35 cellular contexts compared by ENCODE assay signal in genomic region chr4:185088899-185089298, GRCh38.
"Had no signal": no experiment of that assay in that cellular context is flagged by ENCODE, and none has a peak within 500 bp of the region (broad histone marks: within the 10 kb centered on the region; RNA-seq: fewer than 3 reads in every experiment).

No MANE protein-coding gene starts in this region.

- H3K27ac ChIP-seq: adrenal gland, body of pancreas, esophagus muscularis mucosa, gastroesophageal sphincter, WERI-Rb-1 had no signal

- H3K36me3 Mint-ChIP-seq: activated CD8-positive, alpha-beta memory T cell treated with anti-CD3 and anti-CD28 coated beads, Interleukin-2, amount 10 ng/mL, durations not matched to agents 7 days and 5 days; activated naive CD4-positive, alpha-beta T cell treated with anti-CD3 and anti-CD28 coated beads, Interleukin-2, amount 50 U/mL, for 24 hours; activated naive CD8-positive, alpha-beta T cell treated with anti-CD3 and anti-CD28 coated beads for 36 hours; T-cell had no signal

- FAIRE-seq: colon had no signal

- DNase-seq: activated B cell treated with CpG ODN at 0.5 μM for 24 hours; activated CD4-positive, alpha-beta T cell treated with anti-CD3 and anti-CD28 coated beads for 48 hours; activated CD4-positive, alpha-beta T cell treated with anti-CD3 and anti-CD28 coated beads, Interleukin-2, amount 50 U/mL, for 1 hour; activated CD4-positive, alpha-beta T cell treated with anti-CD3 and anti-CD28 coated beads, Interleukin-2, amount 50 U/mL, for 48 hours; activated CD8-positive, alpha-beta memory T cell treated with anti-CD3 and anti-CD28 coated beads, Interleukin-2, amount 10 ng/mL, durations not matched to agents 7 days and 5 days; activated CD8-positive, alpha-beta memory T cell treated with anti-CD3 and anti-CD28 coated beads, Interleukin-2, amount 50 U/mL, for 4 hours; activated CD8-positive, alpha-beta T cell treated with anti-CD3 and anti-CD28 coated beads, Interleukin-2, amount 10 ng/mL, durations not matched to agents 7 days and 5 days; activated effector memory CD4-positive, alpha-beta T cell treated with anti-CD3 and anti-CD28 coated beads, Interleukin-2, amount 50 U/mL, for 16 hours; activated naive CD4-positive, alpha-beta T cell treated with anti-CD3 and anti-CD28 coated beads for 36 hours; activated naive CD8-positive, alpha-beta T cell treated with anti-CD3 and anti-CD28 coated beads for 36 hours; activated naive CD8-positive, alpha-beta T cell treated with anti-CD3 and anti-CD28 coated beads, Interleukin-2, amount 50 U/mL, for 24 hours; activated T-cell treated with anti-CD3 and anti-CD28 coated beads, Interleukin-2, amount 50 U/mL, for 1 hour; activated T-cell treated with anti-CD3 and anti-CD28 coated beads, Interleukin-2, amount 50 U/mL, for 48 hours; adrenal gland; amygdala; aorta; body of pancreas; caudate nucleus; cortex of kidney; dermis blood vessel endothelial cell; effector CD4-positive, alpha-beta T cell; effector memory CD8-positive, alpha-beta T cell; erythroblast; foreskin melanocyte; T-cell; T1000; WERI-Rb-1 had no signal

- H3K9me3 ChIP-seq: adrenal gland, body of pancreas, esophagus muscularis mucosa, gastroesophageal sphincter had no signal

- H3K4me1 ChIP-seq: adrenal gland, body of pancreas, esophagus muscularis mucosa, gastroesophageal sphincter had no signal

- H3K27me3 ChIP-seq: adrenal gland, body of pancreas, esophagus muscularis mucosa, gastroesophageal sphincter had no signal

- H3K4me3 ChIP-seq: adrenal gland, body of pancreas, esophagus muscularis mucosa, gastroesophageal sphincter had no signal

- H3K36me3 ChIP-seq: adrenal gland, esophagus muscularis mucosa, gastroesophageal sphincter, WERI-Rb-1 had no signal

- H3K9me3 Mint-ChIP-seq: activated B cell treated with CpG ODN at 0.5 μM for 24 hours; activated naive CD4-positive, alpha-beta T cell treated with anti-CD3 and anti-CD28 coated beads for 36 hours; activated naive CD4-positive, alpha-beta T cell treated with anti-CD3 and anti-CD28 coated beads, Interleukin-2, amount 50 U/mL, for 24 hours; activated naive CD8-positive, alpha-beta T cell treated with anti-CD3 and anti-CD28 coated beads for 36 hours; activated naive CD8-positive, alpha-beta T cell treated with anti-CD3 and anti-CD28 coated beads, Interleukin-2, amount 50 U/mL, for 24 hours; activated T-helper 1 cell treated with anti-CD3 and anti-CD28 coated beads, Interleukin-12 subunit alpha, Interleukin-12 subunit beta, Interleukin-2, Interleukin-4 antibody, amounts not matched to agents 30 ng/mL and 10 ng/mL and 1 ng/mL, durations not matched to agents 14 hours and 24 hours and 36 hours; activated T-helper 2 cell treated with anti-CD3 and anti-CD28 coated beads, Interferon-gamma antibody, Interleukin-2, Interleukin-4, amounts not matched to agents 10 μg/mL and 5 μg/mL and 100 μg/mL, durations not matched to agents 14 hours and 24 hours and 36 hours; effector memory CD8-positive, alpha-beta T cell; T-cell; T-helper 1 cell treated with Interleukin-12 subunit alpha and Interleukin-12 subunit beta and Interleukin-4 antibody, amounts not matched to agents 30 μg/mL and 1 μg/mL, for 36 hours had no signal

- H3K4me3 Mint-ChIP-seq: activated B cell treated with CpG ODN at 0.5 μM for 24 hours; activated CD8-positive, alpha-beta memory T cell treated with anti-CD3 and anti-CD28 coated beads, Interleukin-2, amount 10 ng/mL, durations not matched to agents 7 days and 5 days; activated CD8-positive, alpha-beta T cell treated with anti-CD3 and anti-CD28 coated beads, Interleukin-2, amount 10 ng/mL, durations not matched to agents 7 days and 5 days; activated naive CD4-positive, alpha-beta T cell treated with anti-CD3 and anti-CD28 coated beads for 36 hours; activated naive CD4-positive, alpha-beta T cell treated with anti-CD3 and anti-CD28 coated beads, Interleukin-2, amount 50 U/mL, for 24 hours; activated naive CD8-positive, alpha-beta T cell treated with anti-CD3 and anti-CD28 coated beads for 36 hours; activated naive CD8-positive, alpha-beta T cell treated with anti-CD3 and anti-CD28 coated beads, Interleukin-2, amount 50 U/mL, for 24 hours; activated T-helper 1 cell treated with anti-CD3 and anti-CD28 coated beads, Interleukin-12 subunit alpha, Interleukin-12 subunit beta, Interleukin-2, Interleukin-4 antibody, amounts not matched to agents 30 ng/mL and 10 ng/mL and 1 ng/mL, durations not matched to agents 14 hours and 24 hours and 36 hours; effector memory CD8-positive, alpha-beta T cell; T-cell; T-helper 1 cell treated with Interleukin-12 subunit alpha and Interleukin-12 subunit beta and Interleukin-4 antibody, amounts not matched to agents 30 μg/mL and 1 μg/mL, for 36 hours had no signal

- H3K4me1 Mint-ChIP-seq: activated B cell treated with CpG ODN at 0.5 μM for 24 hours; activated CD8-positive, alpha-beta memory T cell treated with anti-CD3 and anti-CD28 coated beads, Interleukin-2, amount 10 ng/mL, durations not matched to agents 7 days and 5 days; activated naive CD4-positive, alpha-beta T cell treated with anti-CD3 and anti-CD28 coated beads, Interleukin-2, amount 50 U/mL, for 24 hours; activated naive CD8-positive, alpha-beta T cell treated with anti-CD3 and anti-CD28 coated beads for 36 hours; activated naive CD8-positive, alpha-beta T cell treated with anti-CD3 and anti-CD28 coated beads, Interleukin-2, amount 50 U/mL, for 24 hours had no signal

- H3K27ac Mint-ChIP-seq: activated B cell treated with CpG ODN at 0.5 μM for 24 hours; activated CD8-positive, alpha-beta memory T cell treated with anti-CD3 and anti-CD28 coated beads, Interleukin-2, amount 10 ng/mL, durations not matched to agents 7 days and 5 days; activated CD8-positive, alpha-beta T cell treated with anti-CD3 and anti-CD28 coated beads, Interleukin-2, amount 10 ng/mL, durations not matched to agents 7 days and 5 days; activated naive CD4-positive, alpha-beta T cell treated with anti-CD3 and anti-CD28 coated beads for 36 hours; activated naive CD4-positive, alpha-beta T cell treated with anti-CD3 and anti-CD28 coated beads, Interleukin-2, amount 50 U/mL, for 24 hours; activated naive CD8-positive, alpha-beta T cell treated with anti-CD3 and anti-CD28 coated beads for 36 hours; activated naive CD8-positive, alpha-beta T cell treated with anti-CD3 and anti-CD28 coated beads, Interleukin-2, amount 50 U/mL, for 24 hours; activated T-helper 1 cell treated with anti-CD3 and anti-CD28 coated beads, Interleukin-12 subunit alpha, Interleukin-12 subunit beta, Interleukin-2, Interleukin-4 antibody, amounts not matched to agents 30 ng/mL and 10 ng/mL and 1 ng/mL, durations not matched to agents 14 hours and 24 hours and 36 hours; activated T-helper 2 cell treated with anti-CD3 and anti-CD28 coated beads, Interferon-gamma antibody, Interleukin-2, Interleukin-4, amounts not matched to agents 10 μg/mL and 5 μg/mL and 100 μg/mL, durations not matched to agents 14 hours and 24 hours and 36 hours; effector memory CD8-positive, alpha-beta T cell; T-cell; T-helper 1 cell treated with Interleukin-12 subunit alpha and Interleukin-12 subunit beta and Interleukin-4 antibody, amounts not matched to agents 30 μg/mL and 1 μg/mL, for 36 hours had no signal

- ATAC-seq: activated CD4-positive, CD25-positive, alpha-beta regulatory T cell treated with anti-CD3 and anti-CD28 coated beads, Interleukin-2, amount 50 U/mL, for 24 hours; activated CD8-positive, alpha-beta memory T cell treated with anti-CD3 and anti-CD28 coated beads, Interleukin-2, amount 10 ng/mL, durations not matched to agents 7 days and 5 days; activated CD8-positive, alpha-beta T cell treated with anti-CD3 and anti-CD28 coated beads, Interleukin-2, amount 10 ng/mL, durations not matched to agents 7 days and 5 days; activated naive CD8-positive, alpha-beta T cell treated with anti-CD3 and anti-CD28 coated beads, Interleukin-2, amount 50 U/mL, for 24 hours; body of pancreas; effector memory CD8-positive, alpha-beta T cell; gastroesophageal sphincter; T-cell had no signal
